16 cellular contexts compared by ENCODE assay signal in the genomic region with DNA sequence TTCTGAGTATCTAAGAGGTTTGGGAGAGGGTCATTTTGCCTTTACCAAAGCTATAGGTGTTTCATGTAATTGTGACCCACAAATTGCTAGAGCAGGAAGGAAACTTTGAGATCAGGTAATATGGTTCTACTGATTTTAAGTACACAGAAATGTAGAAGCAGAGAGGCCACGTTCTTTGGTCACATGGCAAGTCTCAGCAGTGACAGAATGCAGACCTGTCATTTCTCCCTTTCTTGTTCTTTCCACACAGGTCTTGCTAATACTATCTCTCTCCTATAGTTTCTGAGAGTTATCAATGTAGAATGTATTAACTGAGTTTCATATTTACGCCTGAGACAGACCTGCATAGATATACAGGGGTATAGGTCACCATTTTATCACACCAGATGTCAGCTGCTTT. TPM values are rescaled to one million over a fixed set of nuclear protein-coding genes. Genes with fewer than 3 reads are reported as not detected.
A peak's percentile ranks its signal among the peaks of the same experiment; 100 is the strongest.
DNase-seq lines count a peak whose midpoint lies in the region; ATAC-seq and TF ChIP-seq lines count a peak whose summit lies in the region.
"Had no signal": no experiment of that assay in that cellular context is flagged by ENCODE, and none has a peak within 500 bp of the region (broad histone marks: within the 10 kb centered on the region; RNA-seq: fewer than 3 reads in every experiment).

No MANE protein-coding gene starts in this region.

- in situ Hi-C loops in GM13977 (cut with MboI; ENCODE audit: low pct_unique_long_range_greater_than_20kb, low sequenced_read_pairs, unreplicated experiment), result no loop called here

- no peaks in the 10 kb centered on the region for H3K9me3 ChIP-seq in muscle layer of duodenum (ENCODE audit: control insufficient read depth in 1 of 2, low read length in 2 of 2)
- H3K9me3 ChIP-seq: SJCRH30 had no signal

- H3K27ac ChIP-seq in muscle layer of duodenum (ENCODE audit: low read length), result peak overlapping the region; percentile 74
- H3K27ac ChIP-seq: 22Rv1, SJCRH30 had no signal

- TF ChIP-seq CTCF in chondrocyte (IDR thresholded peaks at IDR 0.05), result no peak
- no peak for TF ChIP-seq CTCF in GM13977 (IDR thresholded peaks at IDR 0.05; ENCODE audit: extremely low read depth, insufficient read depth, missing control alignments)

- ATAC-seq in Right ventricle myocardium inferior, result peak; percentile 40

- intact Hi-C loops in Right ventricle myocardium inferior (cut with DNase I), result no loop called here
- intact Hi-C loops in cardiac septum (cut with DNase I), result loop anchor here (5.0 kb wide), 1 partner anchor 254 kb away; the partner anchor contains the start of gene ST6GAL1

- peaks cover 2% of the 10 kb centered on the region for H3K9me3 Mint-ChIP-seq in chondrocyte (ENCODE audit: low read depth)

- no peak overlapping the region for H3K4me3 ChIP-seq in muscle layer of duodenum (ENCODE audit: low read depth in 1 of 2, low read length in 2 of 2)
- H3K4me3 ChIP-seq: SJCRH30 had no signal

- H3K36me3 Mint-ChIP-seq in chondrocyte (ENCODE audit: low read depth), result no peaks in the 10 kb centered on the region

- H3K36me3 ChIP-seq in muscle layer of duodenum (ENCODE audit: control insufficient read depth in 1 of 2, insufficient read depth in 2 of 2, low read length in 2 of 2), result no peaks in the 10 kb centered on the region
- H3K36me3 ChIP-seq: SJCRH30 had no signal

- H3K4me1 ChIP-seq in muscle layer of duodenum (ENCODE audit: control insufficient read depth in 1 of 2, insufficient read depth in 2 of 2, low read length in 2 of 2), result peaks cover 0 to 14% of the 10 kb centered on the region in 2 donors

- peak overlapping the region; percentile 80 for H3K27ac Mint-ChIP-seq in chondrocyte (ENCODE audit: unreplicated experiment)
- H3K27ac Mint-ChIP-seq: CD4-positive, alpha-beta T cell had no signal

- H3K27me3 ChIP-seq in muscle layer of duodenum (ENCODE audit: low read depth, low read length), result no peaks in the 10 kb centered on the region
- H3K27me3 ChIP-seq: SJCRH30 had no signal

- no peaks in the 10 kb centered on the region for H3K27me3 Mint-ChIP-seq in chondrocyte (ENCODE audit: low read depth)

- H3K4me1 Mint-ChIP-seq in chondrocyte (ENCODE audit: low read depth), result peaks cover 56% of the 10 kb centered on the region

- H3K4me3 Mint-ChIP-seq in chondrocyte (ENCODE audit: unreplicated experiment), result no peak overlapping the region
- H3K4me3 Mint-ChIP-seq: CD4-positive, alpha-beta T cell had no signal

- no peak for DNase-seq in Right ventricle myocardium inferior (ENCODE audit: missing footprints)
- DNase-seq in cardiac septum (ENCODE audit: low spot score), result no peak
- no peak for DNase-seq in chondrocyte (ENCODE audit: low spot score)
- no peak for DNase-seq in kidney glomerular epithelial cell (lab: John Stamatoyannopoulos, UW)
- DNase-seq in NAMALWA (ENCODE audit: low spot score), result no peak
- no peak for DNase-seq in nucleus accumbens (lab: John Stamatoyannopoulos, UW)
- no peak for DNase-seq in GM13977 (ENCODE audit: low spot score)
- DNase-seq: activated effector memory CD4-positive, alpha-beta T cell treated with anti-CD3 and anti-CD28 coated beads, Interleukin-2, amount 50 U/mL, for 16 hours; CD4-positive, alpha-beta T cell; effector CD4-positive, alpha-beta T cell; NCI-H2029 treated with DMSO at 0.1 percent for 48 hours had no signal

RNA-seq across cellular contexts. Expression of gene RTP1, which starts 10.9 kb away (rescaled TPM):
- total RNA-seq in Right ventricle myocardium inferior (not detected), cardiac septum (not detected), chondrocyte (not detected in 3 replicates)
- total RNA-seq: CD4-positive, alpha-beta T cell; mononuclear cell; posterior vena cava; SJCRH30 had no signal

RNA-seq across cellular contexts. Expression of gene RPL39L, which starts 47.1 kb away (rescaled TPM):
- total RNA-seq in Right ventricle myocardium inferior (5.9 TPM), cardiac septum (5.4 TPM), chondrocyte (15.8 to 18.9 TPM (median 17.4 TPM) in 3 replicates)
